In the genomic region with DNA sequence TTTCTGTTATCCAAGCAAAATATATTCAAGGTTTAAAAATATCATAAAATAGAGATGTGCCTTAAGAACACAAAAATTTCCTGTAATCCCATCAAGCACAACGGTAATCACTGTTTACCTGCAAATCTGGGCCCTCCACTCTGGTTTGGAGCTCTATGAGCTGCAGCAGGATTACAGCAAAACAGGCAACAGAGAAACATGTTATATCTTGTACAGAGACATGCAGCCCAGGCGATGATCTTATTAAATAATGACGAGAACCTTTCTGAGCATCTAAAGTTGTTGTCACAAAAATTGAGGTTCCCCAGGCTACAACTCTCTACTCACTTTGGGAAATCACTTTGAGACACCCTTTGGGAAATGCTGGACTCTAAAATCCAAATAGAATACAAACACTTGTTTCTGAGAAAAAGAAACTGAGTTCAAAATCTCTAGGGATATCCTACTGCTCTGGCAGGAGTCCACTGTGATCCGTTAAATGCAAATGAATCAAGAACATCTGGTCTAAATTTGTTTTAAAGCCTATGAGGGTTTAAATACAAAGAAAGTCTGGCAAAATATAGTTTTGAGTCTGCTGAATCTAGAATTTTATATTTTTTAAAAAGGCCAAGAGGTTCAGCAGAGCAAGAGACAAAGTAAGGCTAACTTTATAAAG, we compare ENCODE assay signal across 15 cellular contexts. TPM values are rescaled to one million over a fixed set of nuclear protein-coding genes. Genes with fewer than 3 reads are reported as not detected.
DNase-seq lines count a peak whose midpoint lies in the region; ATAC-seq and TF ChIP-seq lines count a peak whose summit lies in the region.
"Had no signal": no experiment of that assay in that cellular context is flagged by ENCODE, and none has a peak within 500 bp of the region (broad histone marks: within the 10 kb centered on the region; RNA-seq: fewer than 3 reads in every experiment).

No MANE protein-coding gene starts in this region.

- intact Hi-C loops in heart left ventricle (cut with DNase I) = no loop called here
- intact Hi-C loops in left ventricle myocardium superior (cut with micrococcal nuclease) = no loop called here

- peak overlapping the region; percentile 51 for H3K4me2 ChIP-seq in smooth muscle cell
- H3K4me2 ChIP-seq: A549 had no signal

- H3K27ac ChIP-seq in heart left ventricle (peak overlapping the region in 9 of 12 donors; percentile 0 to 63 (median 35)), epithelial cell of prostate (peak overlapping the region; percentile 26), smooth muscle cell (ENCODE audit: low read depth) (peak overlapping the region; percentile 42)
- H3K27ac ChIP-seq: A549 had no signal

- H3K27me3 ChIP-seq in heart left ventricle (no peaks in the 10 kb centered on the region), smooth muscle cell (ENCODE audit: low read depth) (no peaks in the 10 kb centered on the region)

- WGBS in heart left ventricle, 4 donors = 43 to 59% (median 51%) methylated on average over 4 of the region's 4 CpGs
- WGBS in smooth muscle cell (ENCODE audit: low lambda C conversion rate) = 44% methylated on average over 4 of the region's 4 CpGs

- H3K36me3 ChIP-seq in heart left ventricle (no peaks in the 10 kb centered on the region), smooth muscle cell (ENCODE audit: low read depth) (no peaks in the 10 kb centered on the region)
- H3K36me3 ChIP-seq: HAP-1 had no signal

- H3K36me3 Mint-ChIP-seq in nephron progenitor cell (ENCODE audit: low read depth) = no peaks in the 10 kb centered on the region
- H3K36me3 Mint-ChIP-seq in T-helper 2 cell treated with Interferon-gamma antibody and Interleukin-4, amounts not matched to agents 5 μg/mL and 100 μg/mL, for 36 hours (ENCODE audit: low read depth) = no peaks in the 10 kb centered on the region

- no peaks in the 10 kb centered on the region for H3K9me3 ChIP-seq in heart left ventricle
- H3K9me3 ChIP-seq in smooth muscle cell (replicated peaks; ENCODE audit: low read depth) = no peaks in the 10 kb centered on the region
- H3K9me3 ChIP-seq: A549, HAP-1 had no signal

- no peak overlapping the region for H3K27ac Mint-ChIP-seq in nephron progenitor cell
- H3K27ac Mint-ChIP-seq in T-helper 2 cell treated with Interferon-gamma antibody and Interleukin-4, amounts not matched to agents 5 μg/mL and 100 μg/mL, for 36 hours = no peak overlapping the region
- H3K27ac Mint-ChIP-seq: activated B cell treated with CpG ODN at 0.5 μM for 24 hours had no signal

- no peaks in the 10 kb centered on the region for H3K27me3 Mint-ChIP-seq in nephron progenitor cell (ENCODE audit: low read depth, poor library complexity)
- H3K27me3 Mint-ChIP-seq in T-helper 2 cell treated with Interferon-gamma antibody and Interleukin-4, amounts not matched to agents 5 μg/mL and 100 μg/mL, for 36 hours (ENCODE audit: low read depth) = no peaks in the 10 kb centered on the region

- no peak for TF ChIP-seq POLR2A in heart left ventricle (IDR thresholded peaks at IDR 0.05)

- H3K79me2 ChIP-seq in smooth muscle cell (ENCODE audit: low read depth) = no peaks in the 10 kb centered on the region

- H3K4me3 Mint-ChIP-seq in nephron progenitor cell = no peak overlapping the region
- no peak overlapping the region for H3K4me3 Mint-ChIP-seq in T-helper 2 cell treated with Interferon-gamma antibody and Interleukin-4, amounts not matched to agents 5 μg/mL and 100 μg/mL, for 36 hours
- H3K4me3 Mint-ChIP-seq: activated B cell treated with CpG ODN at 0.5 μM for 24 hours had no signal

- H2AFZ ChIP-seq in smooth muscle cell (ENCODE audit: low read depth) = peak overlapping the region; percentile 66

- no peaks in the 10 kb centered on the region for H3K9me3 Mint-ChIP-seq in nephron progenitor cell
- no peaks in the 10 kb centered on the region for H3K9me3 Mint-ChIP-seq in T-helper 2 cell treated with Interferon-gamma antibody and Interleukin-4, amounts not matched to agents 5 μg/mL and 100 μg/mL, for 36 hours
- H3K9me3 Mint-ChIP-seq: activated B cell treated with CpG ODN at 0.5 μM for 24 hours had no signal

- TF ChIP-seq CTCF in heart left ventricle (IDR thresholded peaks at IDR 0.05) (no peak), smooth muscle cell (IDR thresholded peaks at IDR 0.05; ENCODE audit: borderline replicate concordance, insufficient read depth, poor library complexity, severe bottlenecking) (no peak), nephron progenitor cell (IDR thresholded peaks at IDR 0.05) (no peak)

- DNase-seq in heart left ventricle (peak in 1 of 5 donors; percentile 28), left ventricle myocardium superior (no peak), NCI-H82 treated with DMSO at 0.1 percent for 48 hours (lab: John Stamatoyannopoulos, UW; ENCODE audit: unreplicated experiment) (peak; percentile 34), epithelial cell of prostate (ENCODE audit: low read depth, low spot score) (no peak), smooth muscle cell (lab: John Stamatoyannopoulos, UW; ENCODE audit: unreplicated experiment) (no peak), NK-92 (lab: John Stamatoyannopoulos, UW; ENCODE audit: unreplicated experiment) (no peak), nephron progenitor cell (no peak)
- no peak for DNase-seq in T-helper 2 cell treated with Interferon-gamma antibody and Interleukin-4, amounts not matched to agents 5 μg/mL and 100 μg/mL, for 36 hours (ENCODE audit: low spot score)
- DNase-seq: activated B cell treated with CpG ODN at 0.5 μM for 24 hours; activated effector memory CD4-positive, alpha-beta T cell treated with anti-CD3 and anti-CD28 coated beads, Interleukin-2, amount 50 U/mL, for 16 hours; cortex of kidney; erythroblast; stimulated activated naive CD4-positive, alpha-beta T cell treated with Interleukin-2 at 50 U/mL for 16 hours had no signal

- ATAC-seq in heart left ventricle (no peak), left ventricle myocardium superior (no peak)
- ATAC-seq: A549 had no signal

- peaks cover 0 to 26% (median 0%) of the 10 kb centered on the region in 12 donors for H3K4me1 ChIP-seq in heart left ventricle
- H3K4me1 ChIP-seq in smooth muscle cell (ENCODE audit: low read depth) = peaks cover 21% of the 10 kb centered on the region
- H3K4me1 ChIP-seq: HAP-1 had no signal

- H4K20me1 ChIP-seq in smooth muscle cell (ENCODE audit: low read depth) = no peaks in the 10 kb centered on the region

- H3K4me3 ChIP-seq in heart left ventricle = peak overlapping the region in 4 of 12 donors; percentile 1 to 9 (median 2)
- no peak overlapping the region for H3K4me3 ChIP-seq in smooth muscle cell
- H3K4me3 ChIP-seq: A549, HAP-1 had no signal

- H3K9ac ChIP-seq in smooth muscle cell (ENCODE audit: low read depth) = no peak overlapping the region

- peaks cover 36% of the 10 kb centered on the region for H3K4me1 Mint-ChIP-seq in nephron progenitor cell
- H3K4me1 Mint-ChIP-seq in T-helper 2 cell treated with Interferon-gamma antibody and Interleukin-4, amounts not matched to agents 5 μg/mL and 100 μg/mL, for 36 hours (ENCODE audit: low read depth) = no peaks in the 10 kb centered on the region
- H3K4me1 Mint-ChIP-seq: activated B cell treated with CpG ODN at 0.5 μM for 24 hours had no signal

- peaks cover 5% of the 10 kb centered on the region for H3F3A ChIP-seq in smooth muscle cell (ENCODE audit: low read depth)

RNA-seq across cellular contexts. Expression of a gene that starts 36.3 kb away (rescaled TPM):
- total RNA-seq in heart left ventricle = 10 to 100 TPM in 3 of 9 donors, 1 to 10 TPM in 6; 3.2 to 27.5 (median 7.0) TPM
- polyA plus RNA-seq in heart left ventricle = 1 to 10 TPM in 1 of 2 donors, under 1 TPM in 1; 0.28 to 1.7 TPM
- 9.3 TPM for total RNA-seq in left ventricle myocardium superior
- total RNA-seq in smooth muscle cell = 39.6 and 43.6 TPM in 2 replicates
- polyA plus RNA-seq in smooth muscle cell = 1.7 and 7.3 TPM in 2 replicates
- total RNA-seq: activated B cell treated with CpG ODN at 0.5 μM for 24 hours had no signal
